ENCODE assay signal across 1 cellular context in the genomic region with DNA sequence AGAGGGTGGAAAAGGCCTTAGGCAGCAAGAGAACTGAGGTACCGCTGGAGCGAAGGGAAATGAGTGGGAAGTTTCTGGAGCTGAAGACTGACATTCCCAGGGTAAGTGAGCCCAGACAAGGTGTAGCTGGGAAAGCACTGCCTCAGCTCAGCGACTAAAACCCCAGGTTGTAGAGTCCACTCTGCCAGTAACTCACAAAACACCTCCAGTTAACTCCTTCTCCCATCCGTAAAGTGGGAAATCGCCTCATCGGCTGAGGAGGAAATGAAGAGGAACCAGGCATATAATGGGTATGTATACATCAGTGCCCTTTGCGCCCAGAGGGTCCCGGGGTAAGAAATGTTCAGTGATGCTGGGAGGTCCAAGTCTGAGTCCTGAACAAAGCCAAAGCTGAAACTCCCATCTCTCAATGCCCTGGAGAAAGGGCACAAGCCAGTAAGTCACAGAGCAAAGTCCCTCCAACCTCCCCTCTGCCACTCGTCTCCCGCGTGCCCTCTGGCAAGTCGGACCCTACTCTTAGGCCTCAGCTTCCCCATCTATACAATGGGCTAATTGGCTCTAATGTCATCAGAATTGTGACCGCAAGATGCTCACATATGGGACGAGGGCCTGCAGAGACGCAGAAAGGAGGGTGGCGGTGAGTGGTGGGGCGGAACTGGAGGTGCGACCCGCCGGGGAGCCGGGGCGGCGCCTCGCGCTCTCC.
TF ChIP-seq lines count a peak whose summit lies in the region.

No MANE protein-coding gene starts in this region.

TF ChIP-seq in endothelial cell of umbilical vein, 7 proteins besides CTCF, POLR2A, EP300 and RAD21:
- TF ChIP-seq GATA2 (IDR thresholded peaks at IDR 0.05; ENCODE audit: insufficient read depth, insufficient read length, low read depth, low read length), result no peak
- TF ChIP-seq FOS (IDR thresholded peaks at IDR 0.05; ENCODE audit: borderline replicate concordance, insufficient read depth, low read length), result no peak
- TF ChIP-seq POLR2AphosphoS5 (IDR thresholded peaks at IDR 0.05; ENCODE audit: insufficient read depth, low read depth, low read length), result no peak
- no peak for TF ChIP-seq JUN (IDR thresholded peaks at IDR 0.05; ENCODE audit: borderline replicate concordance, insufficient read depth, insufficient read length, low read depth)
- no peak for TF ChIP-seq EZH2 (IDR thresholded peaks at IDR 0.05; ENCODE audit: borderline replicate concordance, low read depth, low read length, severe bottlenecking)
- TF ChIP-seq MYC (IDR thresholded peaks at IDR 0.05; ENCODE audit: low read depth, low read length), result no peak
- TF ChIP-seq, protein P1, sequence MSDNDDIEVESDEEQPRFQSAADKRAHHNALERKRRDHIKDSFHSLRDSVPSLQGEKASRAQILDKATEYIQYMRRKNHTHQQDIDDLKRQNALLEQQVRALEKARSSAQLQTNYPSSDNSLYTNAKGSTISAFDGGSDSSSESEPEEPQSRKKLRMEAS (IDR thresholded peaks at IDR 0.05; ENCODE audit: insufficient read depth, insufficient read length), result no peak
